ENCODE assay signal across 1 cellular context in the genomic region with DNA sequence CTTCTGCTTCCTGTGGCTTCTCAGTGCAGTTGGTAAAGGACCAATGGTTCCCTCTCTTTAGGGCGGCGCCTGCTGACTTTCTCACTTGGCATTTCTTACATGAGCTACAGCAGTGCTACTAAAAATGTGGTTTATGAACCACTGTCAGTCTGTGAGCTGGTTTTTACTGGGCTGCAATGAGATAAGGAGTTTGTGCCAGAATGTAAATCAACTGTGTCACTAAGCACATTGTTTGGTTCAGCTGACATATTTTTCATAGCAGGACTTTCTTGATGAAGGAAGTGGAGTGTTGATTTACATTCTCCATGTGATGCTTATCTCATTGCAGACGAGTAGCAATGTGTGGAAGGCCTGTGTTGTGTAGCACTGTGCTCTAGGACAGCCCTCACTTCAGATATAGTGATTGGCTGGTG.
TF ChIP-seq lines count a peak whose summit lies in the region.

No MANE protein-coding gene starts in this region.

TF ChIP-seq in K562, 482 proteins besides CTCF, POLR2A, EP300 and RAD21 (continued from another document and continues in another):
- TF ChIP-seq, protein P1, sequence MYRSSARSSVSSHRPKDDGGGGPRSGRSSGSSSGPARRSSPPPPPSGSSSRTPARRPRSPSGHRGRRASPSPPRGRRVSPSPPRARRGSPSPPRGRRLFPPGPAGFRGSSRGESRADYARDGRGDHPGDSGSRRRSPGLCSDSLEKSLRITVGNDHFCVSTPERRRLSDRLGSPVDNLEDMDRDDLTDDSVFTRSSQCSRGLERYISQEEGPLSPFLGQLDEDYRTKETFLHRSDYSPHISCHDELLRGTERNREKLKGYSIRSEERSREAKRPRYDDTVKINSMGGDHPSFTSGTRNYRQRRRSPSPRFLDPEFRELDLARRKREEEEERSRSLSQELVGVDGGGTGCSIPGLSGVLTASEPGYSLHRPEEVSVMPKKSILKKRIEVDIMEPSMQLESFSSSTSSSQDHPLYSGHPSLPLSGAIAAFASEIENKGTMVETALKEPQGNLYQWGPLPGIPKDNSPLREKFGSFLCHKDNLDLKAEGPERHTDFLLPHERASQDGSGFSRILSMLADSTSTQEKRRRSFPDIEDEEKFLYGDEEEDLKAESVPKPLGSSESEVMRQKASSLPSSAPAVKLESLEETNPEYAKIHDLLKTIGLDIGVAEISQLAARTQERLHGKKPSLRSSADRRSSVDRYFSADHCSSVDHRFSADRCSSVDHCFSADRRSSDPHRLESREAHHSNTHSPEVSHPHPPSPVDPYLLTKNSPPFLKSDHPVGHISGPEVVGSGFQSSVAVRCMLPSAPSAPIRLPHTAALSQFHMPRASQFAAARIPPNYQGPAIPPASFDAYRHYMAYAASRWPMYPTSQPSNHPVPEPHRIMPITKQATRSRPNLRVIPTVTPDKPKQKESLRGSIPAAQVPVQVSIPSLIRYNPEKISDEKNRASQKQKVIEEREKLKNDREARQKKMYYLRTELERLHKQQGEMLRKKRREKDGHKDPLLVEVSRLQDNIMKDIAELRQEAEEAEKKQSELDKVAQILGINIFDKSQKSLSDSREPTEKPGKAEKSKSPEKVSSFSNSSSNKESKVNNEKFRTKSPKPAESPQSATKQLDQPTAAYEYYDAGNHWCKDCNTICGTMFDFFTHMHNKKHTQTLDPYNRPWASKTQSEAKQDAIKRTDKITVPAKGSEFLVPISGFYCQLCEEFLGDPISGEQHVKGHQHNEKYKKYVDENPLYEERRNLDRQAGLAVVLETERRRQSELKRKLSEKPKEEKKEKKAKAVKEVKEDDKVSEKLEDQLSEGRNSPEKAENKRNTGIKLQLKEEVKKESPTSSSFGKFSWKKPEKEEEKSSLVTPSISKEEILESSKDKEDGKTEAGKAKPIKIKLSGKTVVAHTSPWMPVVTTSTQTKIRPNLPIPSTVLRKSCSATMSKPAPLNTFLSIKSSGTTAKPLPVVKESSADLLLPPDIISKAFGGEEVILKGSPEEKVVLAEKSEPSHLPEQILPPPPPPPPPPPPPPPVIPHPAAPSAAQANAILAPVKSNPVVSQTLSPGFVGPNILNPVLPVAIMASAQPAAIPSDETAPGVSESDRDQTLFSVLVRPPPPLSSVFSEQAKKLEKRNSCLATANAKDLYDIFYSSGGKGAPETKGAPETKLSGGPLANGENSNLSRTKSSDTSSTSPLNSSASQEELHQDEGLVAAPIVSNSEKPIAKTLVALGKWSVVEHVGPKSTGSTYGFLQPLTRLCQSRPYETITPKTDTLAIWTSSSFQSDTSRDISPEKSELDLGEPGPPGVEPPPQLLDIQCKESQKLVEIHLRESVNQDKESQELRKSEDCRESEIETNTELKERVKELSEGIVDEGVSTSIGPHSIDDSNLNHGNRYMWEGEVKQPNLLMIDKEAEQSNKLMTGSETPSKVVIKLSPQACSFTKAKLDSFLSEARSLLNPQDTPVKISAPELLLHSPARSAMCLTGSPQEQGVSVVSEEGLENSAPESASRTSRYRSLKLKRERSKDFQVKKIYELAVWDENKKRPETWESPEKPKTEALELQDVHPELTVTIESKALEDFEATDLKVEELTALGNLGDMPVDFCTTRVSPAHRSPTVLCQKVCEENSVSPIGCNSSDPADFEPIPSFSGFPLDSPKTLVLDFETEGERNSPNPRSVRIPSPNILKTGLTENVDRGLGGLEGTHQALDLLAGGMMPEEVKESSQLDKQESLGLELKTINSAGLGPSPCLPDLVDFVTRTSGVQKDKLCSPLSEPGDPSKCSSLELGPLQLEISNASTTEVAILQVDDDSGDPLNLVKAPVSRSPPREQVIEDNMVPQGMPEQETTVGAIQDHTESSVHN (IDR thresholded peaks at IDR 0.05; ENCODE audit: borderline replicate concordance in 1 of 2, low read depth in 1 of 2), result peak in 1 of 2 experiments; percentile 36; a peak in 1 of 4 replicates
- peak; percentile 22; the same call in 1 of the 2 replicates for TF ChIP-seq CBFA2T3 (IDR thresholded peaks at IDR 0.05)
- 0 out of 2 replicates have a peak, but pooled peaks have one; percentile 16 for TF ChIP-seq GATA2 (CRISPR knock-in tag; IDR thresholded peaks at IDR 0.05)
- peak; percentile 75; the same call in 1 of the 2 replicates for TF ChIP-seq ZNF766 (CRISPR knock-in tag; conservative IDR thresholded peaks at IDR 0.05)
- TF ChIP-seq MEIS2 (IDR thresholded peaks at IDR 0.05; ENCODE audit: partially characterized antibody), result peak; percentile 97
- TF ChIP-seq RUNX1 (IDR thresholded peaks at IDR 0.05; ENCODE audit: low read depth), result no peak
- no peak for TF ChIP-seq CAMTA2 (CRISPR knock-in tag; conservative IDR thresholded peaks at IDR 0.05)
- 0 out of 2 replicates have a peak, but pooled peaks have one; percentile 24 for TF ChIP-seq SMAD3 (CRISPR knock-in tag; conservative IDR thresholded peaks at IDR 0.05)
- TF ChIP-seq ARID1B (IDR thresholded peaks at IDR 0.05), result peak; percentile 25; the same call in 1 of the 2 replicates
- no peak for TF ChIP-seq ETV6 (IDR thresholded peaks at IDR 0.05; ENCODE audit: borderline replicate concordance in 1 of 2, low read depth in 2 of 2, low read length in 1 of 2)
- no peak for TF ChIP-seq ETV6 (CRISPR knock-in tag; IDR thresholded peaks at IDR 0.05; ENCODE audit: borderline replicate concordance)
- no peak for TF ChIP-seq JUND (IDR thresholded peaks at IDR 0.05; ENCODE audit: borderline replicate concordance, low read depth, low read length)
- TF ChIP-seq JUND (tag; IDR thresholded peaks at IDR 0.05; ENCODE audit: borderline replicate concordance, low read depth, low read length), result peak; percentile 38; the same call in 2 of the 3 replicates
- TF ChIP-seq, protein P2, sequence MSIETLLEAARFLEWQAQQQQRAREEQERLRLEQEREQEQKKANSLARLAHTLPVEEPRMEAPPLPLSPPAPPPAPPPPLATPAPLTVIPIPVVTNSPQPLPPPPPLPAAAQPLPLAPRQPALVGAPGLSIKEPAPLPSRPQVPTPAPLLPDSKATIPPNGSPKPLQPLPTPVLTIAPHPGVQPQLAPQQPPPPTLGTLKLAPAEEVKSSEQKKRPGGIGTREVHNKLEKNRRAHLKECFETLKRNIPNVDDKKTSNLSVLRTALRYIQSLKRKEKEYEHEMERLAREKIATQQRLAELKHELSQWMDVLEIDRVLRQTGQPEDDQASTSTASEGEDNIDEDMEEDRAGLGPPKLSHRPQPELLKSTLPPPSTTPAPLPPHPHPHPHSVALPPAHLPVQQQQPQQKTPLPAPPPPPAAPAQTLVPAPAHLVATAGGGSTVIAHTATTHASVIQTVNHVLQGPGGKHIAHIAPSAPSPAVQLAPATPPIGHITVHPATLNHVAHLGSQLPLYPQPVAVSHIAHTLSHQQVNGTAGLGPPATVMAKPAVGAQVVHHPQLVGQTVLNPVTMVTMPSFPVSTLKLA (conservative IDR thresholded peaks at IDR 0.05), result no peak
- no peak for TF ChIP-seq KLF16 (IDR thresholded peaks at IDR 0.05)
- TF ChIP-seq CTBP1 (IDR thresholded peaks at IDR 0.05; ENCODE audit: borderline replicate concordance), result peak; percentile 33; the same call in 1 of the 2 replicates
- no peak for TF ChIP-seq BCL6 (CRISPR knock-in tag; IDR thresholded peaks at IDR 0.05)
- TF ChIP-seq TEAD4 (IDR thresholded peaks at IDR 0.05; ENCODE audit: low read length), result peak; percentile 60
- TF ChIP-seq TEAD4 (CRISPR knock-in tag; IDR thresholded peaks at IDR 0.05; ENCODE audit: borderline replicate concordance), result no peak
- TF ChIP-seq PBX2 (CRISPR knock-in tag; IDR thresholded peaks at IDR 0.05; ENCODE audit: low read depth), result no peak
- TF ChIP-seq PBX2 (tag; conservative IDR thresholded peaks at IDR 0.05; ENCODE audit: low read depth), result peak; percentile 97
- TF ChIP-seq, protein P3, sequence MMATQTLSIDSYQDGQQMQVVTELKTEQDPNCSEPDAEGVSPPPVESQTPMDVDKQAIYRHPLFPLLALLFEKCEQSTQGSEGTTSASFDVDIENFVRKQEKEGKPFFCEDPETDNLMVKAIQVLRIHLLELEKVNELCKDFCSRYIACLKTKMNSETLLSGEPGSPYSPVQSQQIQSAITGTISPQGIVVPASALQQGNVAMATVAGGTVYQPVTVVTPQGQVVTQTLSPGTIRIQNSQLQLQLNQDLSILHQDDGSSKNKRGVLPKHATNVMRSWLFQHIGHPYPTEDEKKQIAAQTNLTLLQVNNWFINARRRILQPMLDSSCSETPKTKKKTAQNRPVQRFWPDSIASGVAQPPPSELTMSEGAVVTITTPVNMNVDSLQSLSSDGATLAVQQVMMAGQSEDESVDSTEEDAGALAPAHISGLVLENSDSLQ (IDR thresholded peaks at IDR 0.05), result peak; percentile 94
- TF ChIP-seq ELF4 (CRISPR knock-in tag; IDR thresholded peaks at IDR 0.05), result 0 out of 2 replicates have a peak, but pooled peaks have one; percentile 24
- peak; percentile 55; the same call in 1 of the 2 replicates for TF ChIP-seq LEF1 (IDR thresholded peaks at IDR 0.05)
- TF ChIP-seq SRSF1 (IDR thresholded peaks at IDR 0.05; ENCODE audit: low read depth, low read length), result no peak
- peak; percentile 40; the same call in 1 of the 2 replicates for TF ChIP-seq SPI1 (IDR thresholded peaks at IDR 0.05; ENCODE audit: borderline replicate concordance, low read depth, low read length)
- peak; percentile 47; the same call in 1 of the 2 replicates for TF ChIP-seq CREM (IDR thresholded peaks at IDR 0.05; ENCODE audit: low read depth)
- peak; percentile 25; the same call in 1 of the 2 replicates for TF ChIP-seq GABPA (tag; conservative IDR thresholded peaks at IDR 0.05; ENCODE audit: low read depth)
- TF ChIP-seq ATF1 (CRISPR knock-in tag; IDR thresholded peaks at IDR 0.05), result no peak
- TF ChIP-seq ATF1 (tag; IDR thresholded peaks at IDR 0.05), result peak; percentile 37; the same call in 1 of the 2 replicates
- TF ChIP-seq TEAD1 (CRISPR knock-in tag; IDR thresholded peaks at IDR 0.05), result peak in 1 of 2 experiments; percentile 88; a peak in 2 of 4 replicates
- no peak for TF ChIP-seq ZNF274 (IDR thresholded peaks at IDR 0.05; ENCODE audit: borderline replicate concordance, low read depth, low read length)
